Comparison of ENCODE assay signal across 8 cellular contexts in the genomic region with DNA sequence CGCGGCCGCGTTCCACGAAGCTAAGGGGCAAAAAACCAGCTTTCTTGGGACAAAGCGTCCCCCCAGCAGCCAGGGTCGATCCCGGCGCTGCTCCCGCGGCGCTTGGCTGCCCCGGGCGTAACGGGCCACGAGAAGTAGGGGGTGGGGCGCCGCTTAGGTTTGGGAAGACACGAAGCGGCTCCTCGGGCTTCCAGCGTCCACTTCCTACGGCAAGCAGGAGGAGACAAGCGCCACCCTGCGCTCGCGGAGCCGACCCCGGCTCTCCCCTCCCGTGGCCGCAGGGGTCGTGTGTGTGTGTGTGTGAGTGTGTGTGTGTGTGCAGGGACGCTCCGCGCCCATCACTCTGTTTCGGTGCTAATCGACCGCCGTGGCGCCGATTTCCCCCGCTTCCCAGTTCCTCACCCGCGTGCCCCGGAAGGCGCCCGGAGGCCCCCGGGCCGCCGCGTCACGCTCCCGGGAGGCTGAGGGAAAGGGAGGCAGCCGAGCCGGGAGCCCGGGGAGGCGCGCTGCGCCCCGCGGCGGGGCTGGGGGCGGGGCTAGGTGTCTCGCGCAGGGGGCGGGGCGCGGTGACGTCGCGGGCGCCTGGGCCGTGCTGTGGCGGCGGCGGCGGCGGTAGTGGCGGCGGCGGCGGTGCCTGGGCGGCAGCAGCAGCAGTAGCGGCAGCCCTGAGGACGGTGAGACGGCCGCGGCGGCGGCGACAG.
DNase-seq lines count a peak whose midpoint lies in the region; ATAC-seq and TF ChIP-seq lines count a peak whose summit lies in the region.

A gene (plus strand): TSS at position 575 of the 701 bp plus-strand sequence. CDS start 36,681 bp downstream, outside the sequence.

- peak; percentile 90 for ATAC-seq in GM18511 (IDR thresholded peaks at IDR 0.05; ENCODE audit: unreplicated experiment)
- peak; percentile 82 for ATAC-seq in HG03045 (IDR thresholded peaks at IDR 0.05; ENCODE audit: unreplicated experiment)
- peak; percentile 88 to 90 for ATAC-seq in activated CD4-positive, CD25-positive, alpha-beta regulatory T cell treated with anti-CD3 and anti-CD28 coated beads, Interleukin-2, amount 50 U/mL, for 24 hours

- no peak; the same call in none of the 2 replicates for TF ChIP-seq CTCF in 22Rv1 (IDR thresholded peaks at IDR 0.05)

- DNase-seq in NCI-H2196 (lab: John Stamatoyannopoulos, UW; ENCODE audit: unreplicated experiment) (peak; percentile 72), iris pigment epithelial cell (ENCODE audit: low read depth) (peak; percentile 88)
- peak; percentile 82 for DNase-seq in central memory CD4-positive, alpha-beta T cell
- DNase-seq in stimulated activated CD4-positive, alpha-beta T cell treated with anti-CD3 and anti-CD28 coated beads, Interleukin-12 subunit alpha, Interleukin-12 subunit beta, amount 100 ng/mL, for 24 hours (ENCODE audit: low read depth in 2 of 2) = peak; percentile 70 to 79

- peak within 1 kb of the TSS; percentile 83 for H3K27ac ChIP-seq in 22Rv1

Comparison
In these comparisons a context has a peak if more than half of its experiments do, and no peak if none do; other contexts are left out.
1. Peak in every context shown above with its lines: DNase-seq, ATAC-seq and H3K27ac ChIP-seq.